16 cellular contexts compared by ENCODE assay signal in genomic region chr3:182962162-182962561, GRCh38. TPM values are rescaled to one million over a fixed set of nuclear protein-coding genes. Genes with fewer than 3 reads are reported as not detected.
DNase-seq lines count a peak whose midpoint lies in the region; ATAC-seq, FAIRE-seq and TF ChIP-seq lines count a peak whose summit lies in the region.
"Had no signal": no experiment of that assay in that cellular context is flagged by ENCODE, and none has a peak within 500 bp of the region (broad histone marks: within the 10 kb centered on the region; RNA-seq: fewer than 3 reads in every experiment).

No MANE protein-coding gene starts in this region.

- H3K4me3 Mint-ChIP-seq in H9 = no peak overlapping the region
- H3K4me3 Mint-ChIP-seq: T-helper 1 cell treated with Interleukin-12 subunit alpha and Interleukin-12 subunit beta and Interleukin-4 antibody, amounts not matched to agents 30 μg/mL and 1 μg/mL, for 36 hours had no signal

- intact Hi-C loops in K562 (cut with micrococcal nuclease) (no loop called here), gastrocnemius medialis (cut with DNase I; ENCODE audit: low total_unique reads) (loop anchor here (2.0 to 5.0 kb wide), 2 partner anchors 17 to 135 kb away; partner anchors contain the start of gene MCCC1)

- H3K14ac ChIP-seq in H9 (ENCODE audit: insufficient read depth, low read length) = no peak overlapping the region

- no peak for TF ChIP-seq RAD21 in K562 (CRISPR knock-in tag; conservative IDR thresholded peaks at IDR 0.05 in 1 of 2, IDR thresholded peaks at IDR 0.05 in 1 of 2)

- no peak overlapping the region for H2BK12ac ChIP-seq in H9 (ENCODE audit: insufficient read length, low read depth, low read length)

- no peak overlapping the region for H4K91ac ChIP-seq in H9 (ENCODE audit: insufficient read length, low read depth, low read length)

- no peaks in the 10 kb centered on the region for H3K9me1 ChIP-seq in K562 (ENCODE audit: control insufficient read depth, insufficient read depth, low read length)

- POLR2A ChIA-PET in K562 (lab: Yijun Ruan, JAX) = interaction anchor here (0.6 to 2.3 kb wide), 6 partner anchors 9 to 318 kb away, joined by 3 to 11 read pairs (median 4); no protein-coding TSS in a partner anchor

- no peak for DNase-seq in H9
- DNase-seq in K562 (ENCODE audit: extremely low read depth in 1 of 4, low spot score in 3 of 4) = no peak
- DNase-seq in hepatocyte (ENCODE audit: low spot score) = no peak
- DNase-seq in gastrocnemius medialis = peak; percentile 71
- DNase-seq in NCI-H524 (lab: John Stamatoyannopoulos, UW) = no peak
- no peak for DNase-seq in HuH-7 (ENCODE audit: low spot score)
- no peak for DNase-seq in NOMO-1 (lab: John Stamatoyannopoulos, UW; ENCODE audit: unreplicated experiment in 2 of 2)
- DNase-seq: activated CD4-positive, alpha-beta T cell treated with anti-CD3 and anti-CD28 coated beads, Interleukin-2, amount 50 U/mL, for 1 hour; colonic mucosa; EL; NCI-H1436; NCI-H446; Peyer's patch; stimulated activated CD4-positive, alpha-beta T cell treated with anti-CD3 and anti-CD28 coated beads, Interleukin-4, amount 100 ng/mL, for 1 hour had no signal

- H3K27me3 Mint-ChIP-seq in H9 (ENCODE audit: low read depth) = no peaks in the 10 kb centered on the region

- H3T11ph ChIP-seq in H9 (ENCODE audit: low read length) = no peak overlapping the region

- CTCF ChIA-PET in K562 (lab: Yijun Ruan, JAX; ENCODE audit: low intra/inter-chr PET ratio) = no interaction called here

- H4K5ac ChIP-seq in H9 (ENCODE audit: insufficient read length, low read depth, low read length) = no peak overlapping the region

- H3K23ac ChIP-seq in H9 (ENCODE audit: insufficient read length, low read depth, low read length) = no peak overlapping the region

- H3K9me2 ChIP-seq in hepatocyte (replicated peaks; ENCODE audit: insufficient read depth) = no peaks in the 10 kb centered on the region

- H2BK120ac ChIP-seq in H9 (ENCODE audit: low read depth, low read length, poor library complexity, severe bottlenecking) = no peak overlapping the region

- H3K79me1 ChIP-seq in H9 (ENCODE audit: insufficient read depth, low read depth, low read length, poor library complexity, severe bottlenecking) = no peaks in the 10 kb centered on the region

- H3K4me1 ChIP-seq in H9 (ENCODE audit: insufficient read depth, low read length) (peaks cover 5% of the 10 kb centered on the region; the same call in 1 of the 2 replicates), K562 (replicated peaks in 1 of 2; ENCODE audit: control insufficient read depth in 2 of 2, insufficient read depth in 2 of 2, low read length in 2 of 2) (peaks cover 6 to 12% of the 10 kb centered on the region in 2 experiments; a peak in 3 of 5 replicates), hepatocyte (ENCODE audit: insufficient read depth) (peaks cover 3% of the 10 kb centered on the region), gastrocnemius medialis (peaks cover 72 to 89% of the 10 kb centered on the region in 2 donors)
- H3K4me1 ChIP-seq: colonic mucosa had no signal

- ATAC-seq in K562 = peak; percentile 71
- peak; percentile 90 to 93 for ATAC-seq in gastrocnemius medialis

- H2AFZ ChIP-seq in H9 (ENCODE audit: low read length) (no peak overlapping the region), K562 (ENCODE audit: low read depth, low read length) (no peak overlapping the region), hepatocyte (no peak overlapping the region)

- peaks cover 7 to 31% (median 28%) of the 10 kb centered on the region in 3 experiments; a peak in 6 of 7 replicates for H3K36me3 Mint-ChIP-seq in H9 (ENCODE audit: insufficient read depth in 1 of 3, low read depth in 3 of 3)

- H3K56ac ChIP-seq in H9 (ENCODE audit: insufficient read length, low read depth, low read length) = no peak overlapping the region

- H2AK5ac ChIP-seq in H9 (ENCODE audit: insufficient read length, low read length) = no peak overlapping the region

- H3K79me2 ChIP-seq in H9 (ENCODE audit: insufficient read depth, low read length) (no peaks in the 10 kb centered on the region; the same call in 1 of the 2 replicates), K562 (ENCODE audit: control insufficient read depth, insufficient read depth, low read length) (peaks cover 50% of the 10 kb centered on the region), hepatocyte (peaks cover 29% of the 10 kb centered on the region)

- no peaks in the 10 kb centered on the region for H3K9me3 Mint-ChIP-seq in H9
- H3K9me3 Mint-ChIP-seq: T-helper 1 cell treated with Interleukin-12 subunit alpha and Interleukin-12 subunit beta and Interleukin-4 antibody, amounts not matched to agents 30 μg/mL and 1 μg/mL, for 36 hours had no signal

- in situ Hi-C loops in K562 (cut with MboI) (no loop called here), gastrocnemius medialis (cut with MboI; ENCODE audit: low sequenced_read_pairs in 4 of 4) (no loop called here)

- peaks cover 17 to 21% of the 10 kb centered on the region in 2 experiments for H3K4me1 Mint-ChIP-seq in H9

- BruUV-seq in K562 (replicated peaks; lab: Mats Ljungman, UMichigan) = no TSS peak

- no peak for FAIRE-seq in K562 (lab: Jason Lieb, UNC)

- H3K4me3 ChIP-seq in K562 = no peak overlapping the region
- H3K4me3 ChIP-seq in hepatocyte = no peak overlapping the region
- no peak overlapping the region for H3K4me3 ChIP-seq in gastrocnemius medialis
- H3K4me3 ChIP-seq: colonic mucosa, Peyer's patch had no signal

- H3K9ac ChIP-seq in H9 (ENCODE audit: extremely low read depth, insufficient read length, low read length) (no peak overlapping the region), K562 (ENCODE audit: insufficient read depth in 1 of 2, low read depth in 2 of 2, low read length in 2 of 2) (no peak overlapping the region; a peak in 1 of 4 replicates)
- H3K9ac ChIP-seq: KMS-11 had no signal

- TF ChIP-seq EP300 in K562 (IDR thresholded peaks at IDR 0.05; ENCODE audit: low read length) = no peak

- H3K9me3 ChIP-seq in H9 (ENCODE audit: control insufficient read depth, low read depth, low read length) = no peaks in the 10 kb centered on the region
- H3K9me3 ChIP-seq in K562 (replicated peaks; ENCODE audit: control insufficient read depth, insufficient read depth, low read depth, low read length) = no peaks in the 10 kb centered on the region
- no peaks in the 10 kb centered on the region for H3K9me3 ChIP-seq in hepatocyte (ENCODE audit: low read depth)
- H3K9me3 ChIP-seq in gastrocnemius medialis = no peaks in the 10 kb centered on the region
- H3K9me3 ChIP-seq: colonic mucosa, Peyer's patch had no signal

- H3K23me2 ChIP-seq in H9 (ENCODE audit: insufficient read length, low read depth, low read length, poor library complexity, severe bottlenecking) = no peaks in the 10 kb centered on the region

- H3K18ac ChIP-seq in H9 (ENCODE audit: insufficient read length, low read depth, low read length) = no peak overlapping the region

- H3K27me3 ChIP-seq in H9 (ENCODE audit: insufficient read depth, low read length) = no peaks in the 10 kb centered on the region
- no peaks in the 10 kb centered on the region for H3K27me3 ChIP-seq in K562 (ENCODE audit: control insufficient read depth in 2 of 2, insufficient read depth in 2 of 2, low read length in 2 of 2)
- H3K27me3 ChIP-seq in hepatocyte = no peaks in the 10 kb centered on the region
- H3K27me3 ChIP-seq in gastrocnemius medialis = no peaks in the 10 kb centered on the region
- H3K27me3 ChIP-seq: colonic mucosa, Peyer's patch had no signal

- no peak overlapping the region for H3K4ac ChIP-seq in H9 (ENCODE audit: low read depth, low read length)

- no peak overlapping the region for H4K8ac ChIP-seq in H9 (replicated peaks; ENCODE audit: insufficient read length, low read depth, low read length)

- TF ChIP-seq CTCF in H9 (conservative IDR thresholded peaks at IDR 0.05) = no peak
- TF ChIP-seq CTCF in K562 (IDR thresholded peaks at IDR 0.05 in 2 of 3, conservative IDR thresholded peaks at IDR 0.05 in 1 of 3; ENCODE audit: insufficient read depth in 2 of 3, low read depth in 1 of 3, low read length in 3 of 3) = no peak
- no peak for TF ChIP-seq CTCF in hepatocyte (IDR thresholded peaks at IDR 0.05; ENCODE audit: poor library complexity)
- TF ChIP-seq CTCF in gastrocnemius medialis (IDR thresholded peaks at IDR 0.05 in 4 of 5, conservative IDR thresholded peaks at IDR 0.05 in 1 of 5) = peak in 1 of 5 experiments; percentile 19

- H3K27ac ChIP-seq in H9 (ENCODE audit: insufficient read length, low read depth, low read length) (no peak overlapping the region), K562 (ENCODE audit: extremely low read depth, low read depth, low read length) (peak overlapping the region; percentile 19; the same call in 1 of the 3 replicates), hepatocyte (peak overlapping the region; percentile 14), gastrocnemius medialis (peak overlapping the region; percentile 71 to 86 (median 81))
- H3K27ac ChIP-seq: colonic mucosa, KMS-11, Peyer's patch had no signal

- H3K36me3 ChIP-seq in K562 (ENCODE audit: control insufficient read depth, insufficient read depth, low read length) (peaks cover 61% of the 10 kb centered on the region), hepatocyte (replicated peaks; ENCODE audit: insufficient read depth, low read depth) (no peaks in the 10 kb centered on the region), gastrocnemius medialis (peaks cover 0 to 1% of the 10 kb centered on the region in 2 donors)
- H3K36me3 ChIP-seq: colonic mucosa had no signal

- no peak for TF ChIP-seq POLR2A in K562 (conservative IDR thresholded peaks at IDR 0.05)
- peak in 1 of 2 donors; percentile 16 for TF ChIP-seq POLR2A in gastrocnemius medialis (IDR thresholded peaks at IDR 0.05)

- H2BK15ac ChIP-seq in H9 (ENCODE audit: low read depth, low read length) = no peak overlapping the region

- H3K27ac Mint-ChIP-seq in H9 = peak overlapping the region; percentile 54 to 93 (median 66); a peak in 2 of 7 replicates
- H3K27ac Mint-ChIP-seq: T-helper 1 cell treated with Interleukin-12 subunit alpha and Interleukin-12 subunit beta and Interleukin-4 antibody, amounts not matched to agents 30 μg/mL and 1 μg/mL, for 36 hours had no signal

- H3K4me2 ChIP-seq in H9 (ENCODE audit: insufficient read depth, insufficient read length, low read length) (no peak overlapping the region), K562 (ENCODE audit: insufficient read depth, low read length) (no peak overlapping the region), hepatocyte (no peak overlapping the region)
- H3K4me2 ChIP-seq: KMS-11 had no signal

- H4K20me1 ChIP-seq in H9 (ENCODE audit: control insufficient read depth, insufficient read depth, insufficient read length) = no peaks in the 10 kb centered on the region
- H4K20me1 ChIP-seq in K562 (replicated peaks; ENCODE audit: control insufficient read depth, insufficient read depth, low read length) = 0 out of 2 replicates have a peak, but pooled peaks cover 3% of the 10 kb centered on the region
- peaks cover 2% of the 10 kb centered on the region for H4K20me1 ChIP-seq in hepatocyte (ENCODE audit: insufficient read depth, poor library complexity, severe bottlenecking)

- no peak overlapping the region for H2BK20ac ChIP-seq in H9 (ENCODE audit: low read depth, low read length, poor library complexity, severe bottlenecking)

- H2BK5ac ChIP-seq in H9 (ENCODE audit: insufficient read length, low read length) = no peak overlapping the region

RNA-seq across cellular contexts. Expression of gene DCUN1D1, which starts 18.2 kb away (rescaled TPM):
- 68.5 and 71.7 TPM in 2 replicates for total RNA-seq in H9 (2021)
- 8.7 and 44.1 TPM in 2 replicates for total RNA-seq in K562 (2011; cell fraction: chromatin; rRNA removed; ENCODE audit: low replicate concordance)
- 2.3 and 4.2 TPM in 2 replicates for total RNA-seq in K562 (2011; cell fraction: nucleolus; rRNA removed)
- total RNA-seq in K562 (2011; cell fraction: nucleoplasm; rRNA removed) = 9.3 and 20.2 TPM in 2 replicates
- total RNA-seq in K562 (2014; rRNA removed) = 11.4 and 24.7 TPM in 2 replicates
- total RNA-seq in K562 (2014; rRNA removed; fragmentation: Illumina TruSeq; extraction: Trizol) = 36.0 and 43.2 TPM in 2 replicates
- total RNA-seq in K562 (2015; rRNA removed; fragmentation: Illumina TruSeq; extraction: Trizol) = 25.1 and 28.2 TPM in 2 replicates
- total RNA-seq in K562 (2021) = 38.5 and 39.7 TPM in 2 replicates
- 23.3 and 27.7 TPM in 2 replicates for polyA plus RNA-seq in K562 (2011; rRNA removed)
- polyA plus RNA-seq in K562 (2011; cell fraction: cytosol; rRNA removed) = 1.8 and 5.1 TPM in 2 replicates
- polyA plus RNA-seq in K562 (2011; cell fraction: nucleus; rRNA removed) = 5.1 and 9.7 TPM in 2 replicates
- 16.6 and 23.8 TPM in 2 replicates for polyA plus RNA-seq in K562 (2012)
- 27.3 and 31.5 TPM in 2 replicates for polyA plus RNA-seq in K562 (2014; fragmentation: Illumina TruSeq; extraction: Trizol)
- polyA plus RNA-seq in K562 (2014; fragmentation: Nextera tagmentation; extraction: Ambion mirVana) = 10 to 100 TPM; 24.9 to 46.8 TPM
- polyA plus RNA-seq in K562 (2014; rRNA removed) = 20.1 and 20.3 TPM in 2 replicates
- 78.5 and 91.3 TPM in 2 replicates for polyA minus RNA-seq in K562 (2011; rRNA and poly(A)+ RNA removed)
- polyA minus RNA-seq in K562 (2011; cell fraction: cytosol; rRNA and poly(A)+ RNA removed) = 18.5 and 19.9 TPM in 2 replicates
- 7.5 and 12.6 TPM in 2 replicates for polyA minus RNA-seq in K562 (2011; cell fraction: nucleus; rRNA and poly(A)+ RNA removed)
- total RNA-seq in hepatocyte = 41.5 and 49.2 TPM in 2 replicates
- 22.2 and 23.8 TPM in 2 replicates for polyA plus RNA-seq in hepatocyte
- total RNA-seq in gastrocnemius medialis = 100 to 1,000 TPM in 1 of 4 donors, 10 to 100 TPM in 3; 42.2 to 116 (median 54.4) TPM

Comparison
In these comparisons a context has a peak if more than half of its experiments do, and no peak if none do; other contexts are left out.
1. DNase-seq: peak in gastrocnemius medialis (2 of 2); none in H9 (single experiment), K562 (0 of 4), hepatocyte (single experiment), NCI-H524 (0 of 2), HuH-7 (single experiment) and NOMO-1 (0 of 2).